24 cellular contexts compared by ENCODE assay signal in genomic region chr7:157445956-157446295, GRCh38.
A peak's percentile ranks its signal among the peaks of the same experiment; 100 is the strongest.
DNase-seq lines count a peak whose midpoint lies in the region; ATAC-seq, FAIRE-seq and TF ChIP-seq lines count a peak whose summit lies in the region.
"Had no signal": no experiment of that assay in that cellular context is flagged by ENCODE, and none has a peak within 500 bp of the region (broad histone marks: within the 10 kb centered on the region; RNA-seq: fewer than 3 reads in every experiment).

No MANE protein-coding gene starts in this region.

- in situ Hi-C loops in K562 (cut with MboI) = no loop called here

- H3K27me3 ChIP-seq in K562 (ENCODE audit: control insufficient read depth in 2 of 2, insufficient read depth in 2 of 2, low read length in 2 of 2) = peaks cover 31 to 40% of the 10 kb centered on the region in 2 experiments

- H3K4me2 ChIP-seq in K562 (ENCODE audit: insufficient read depth, low read length) = no peak overlapping the region
- H3K4me2 ChIP-seq: GM23338 had no signal

- no peak overlapping the region for H3K4me3 Mint-ChIP-seq in stimulated activated memory B cell treated with anti-CD40 and anti-IgM and Interleukin-4, amounts not matched to agents 10 μg/mL and 1 μg/mL and 100 μg/mL, for 72 hours
- no peak overlapping the region for H3K4me3 Mint-ChIP-seq in activated naive CD4-positive, alpha-beta T cell treated with anti-CD3 and anti-CD28 coated beads for 36 hours
- no peak overlapping the region for H3K4me3 Mint-ChIP-seq in activated T-helper 1 cell treated with anti-CD3 and anti-CD28 coated beads, Interleukin-12 subunit alpha, Interleukin-12 subunit beta, Interleukin-2, Interleukin-4 antibody, amounts not matched to agents 30 ng/mL and 10 ng/mL and 1 ng/mL, durations not matched to agents 14 hours and 24 hours and 36 hours
- H3K4me3 Mint-ChIP-seq: B cell, CD14-positive monocyte, GM23338 had no signal

- H3K36me3 ChIP-seq in K562 (ENCODE audit: control insufficient read depth, insufficient read depth, low read length) = no peaks in the 10 kb centered on the region

- no peak for FAIRE-seq in K562 (lab: Jason Lieb, UNC)
- FAIRE-seq: A204.1, G401.6, GM12892, RCC 7860 had no signal

- H3K9me1 ChIP-seq in K562 (ENCODE audit: control insufficient read depth, insufficient read depth, low read length) = no peaks in the 10 kb centered on the region

- no peak for TF ChIP-seq CTCF in K562 (IDR thresholded peaks at IDR 0.05 in 2 of 3, conservative IDR thresholded peaks at IDR 0.05 in 1 of 3; ENCODE audit: insufficient read depth in 2 of 3, low read depth in 1 of 3, low read length in 3 of 3)

- peaks cover 3% of the 10 kb centered on the region for H3K9me3 Mint-ChIP-seq in stimulated activated memory B cell treated with anti-CD40 and anti-IgM and Interleukin-4, amounts not matched to agents 10 μg/mL and 1 μg/mL and 100 μg/mL, for 72 hours
- peaks cover 2% of the 10 kb centered on the region for H3K9me3 Mint-ChIP-seq in activated naive CD4-positive, alpha-beta T cell treated with anti-CD3 and anti-CD28 coated beads for 36 hours
- no peaks in the 10 kb centered on the region for H3K9me3 Mint-ChIP-seq in activated T-helper 1 cell treated with anti-CD3 and anti-CD28 coated beads, Interleukin-12 subunit alpha, Interleukin-12 subunit beta, Interleukin-2, Interleukin-4 antibody, amounts not matched to agents 30 ng/mL and 10 ng/mL and 1 ng/mL, durations not matched to agents 14 hours and 24 hours and 36 hours

- H3K27ac ChIP-seq in K562 (ENCODE audit: extremely low read depth, low read depth, low read length) = no peak overlapping the region

- H3K4me1 Mint-ChIP-seq in stimulated activated memory B cell treated with anti-CD40 and anti-IgM and Interleukin-4, amounts not matched to agents 10 μg/mL and 1 μg/mL and 100 μg/mL, for 72 hours = no peaks in the 10 kb centered on the region
- no peaks in the 10 kb centered on the region for H3K4me1 Mint-ChIP-seq in activated naive CD4-positive, alpha-beta T cell treated with anti-CD3 and anti-CD28 coated beads for 36 hours (ENCODE audit: low read depth)
- no peaks in the 10 kb centered on the region for H3K4me1 Mint-ChIP-seq in activated T-helper 1 cell treated with anti-CD3 and anti-CD28 coated beads, Interleukin-12 subunit alpha, Interleukin-12 subunit beta, Interleukin-2, Interleukin-4 antibody, amounts not matched to agents 30 ng/mL and 10 ng/mL and 1 ng/mL, durations not matched to agents 14 hours and 24 hours and 36 hours (ENCODE audit: low read depth)
- H3K4me1 Mint-ChIP-seq: B cell, CD14-positive monocyte, GM23338 had no signal

- CTCF ChIA-PET in K562 (lab: Yijun Ruan, JAX; ENCODE audit: low intra/inter-chr PET ratio) = no interaction called here
- CTCF ChIA-PET in activated naive CD4-positive, alpha-beta T cell treated with anti-CD3 and anti-CD28 coated beads for 36 hours (lab: Charles Lee) = no interaction called here

- intact Hi-C loops in K562 (cut with micrococcal nuclease) = no loop called here
- intact Hi-C loops in activated naive CD4-positive, alpha-beta T cell treated with anti-CD3 and anti-CD28 coated beads for 36 hours (cut with micrococcal nuclease) = no loop called here
- intact Hi-C loops in activated T-helper 1 cell treated with anti-CD3 and anti-CD28 coated beads, Interleukin-12 subunit alpha, Interleukin-12 subunit beta, Interleukin-2, Interleukin-4 antibody, amounts not matched to agents 30 ng/mL and 10 ng/mL and 1 ng/mL, durations not matched to agents 14 hours and 24 hours and 36 hours (cut with micrococcal nuclease) = no loop called here

- ATAC-seq in K562 = peak; percentile 48
- ATAC-seq in stimulated activated memory B cell treated with anti-CD40 and anti-IgM and Interleukin-4, amounts not matched to agents 10 μg/mL and 1 μg/mL and 100 μg/mL, for 72 hours = peak; percentile 27
- ATAC-seq: GM23338 had no signal

- H3K27me3 Mint-ChIP-seq in stimulated activated memory B cell treated with anti-CD40 and anti-IgM and Interleukin-4, amounts not matched to agents 10 μg/mL and 1 μg/mL and 100 μg/mL, for 72 hours = peaks cover 10% of the 10 kb centered on the region
- no peaks in the 10 kb centered on the region for H3K27me3 Mint-ChIP-seq in activated naive CD4-positive, alpha-beta T cell treated with anti-CD3 and anti-CD28 coated beads for 36 hours (ENCODE audit: low read depth)
- peaks cover 4% of the 10 kb centered on the region for H3K27me3 Mint-ChIP-seq in activated T-helper 1 cell treated with anti-CD3 and anti-CD28 coated beads, Interleukin-12 subunit alpha, Interleukin-12 subunit beta, Interleukin-2, Interleukin-4 antibody, amounts not matched to agents 30 ng/mL and 10 ng/mL and 1 ng/mL, durations not matched to agents 14 hours and 24 hours and 36 hours (ENCODE audit: insufficient read depth)

- TF ChIP-seq RAD21 in K562 (CRISPR knock-in tag; conservative IDR thresholded peaks at IDR 0.05 in 1 of 2, IDR thresholded peaks at IDR 0.05 in 1 of 2) = no peak

- H3K4me3 ChIP-seq in K562 = no peak overlapping the region
- H3K4me3 ChIP-seq: GM23338 had no signal

- no peak for TF ChIP-seq POLR2A in K562 (conservative IDR thresholded peaks at IDR 0.05)

- no peaks in the 10 kb centered on the region for H4K20me1 ChIP-seq in K562 (replicated peaks; ENCODE audit: control insufficient read depth, insufficient read depth, low read length)

- peak; percentile 58 for DNase-seq in activated effector memory CD4-positive, alpha-beta T cell treated with anti-CD3 and anti-CD28 coated beads, Interleukin-2, amount 50 U/mL, for 16 hours
- DNase-seq in activated effector memory CD4-positive, alpha-beta T cell treated with Interleukin-2 at 50 U/mL for 16 hours = no peak
- DNase-seq in K562 (ENCODE audit: extremely low read depth in 1 of 4, low spot score in 3 of 4) (no peak), mesenteric fat pad (ENCODE audit: low spot score) (peak; percentile 68), OCI-M1 (lab: John Stamatoyannopoulos, UW) (no peak)
- DNase-seq in activated naive CD4-positive, alpha-beta T cell treated with anti-CD3 and anti-CD28 coated beads for 36 hours = no peak
- no peak for DNase-seq in activated T-helper 1 cell treated with anti-CD3 and anti-CD28 coated beads, Interleukin-12 subunit alpha, Interleukin-12 subunit beta, Interleukin-2, Interleukin-4 antibody, amounts not matched to agents 30 ng/mL and 10 ng/mL and 1 ng/mL, durations not matched to agents 14 hours and 24 hours and 36 hours (ENCODE audit: low spot score)
- DNase-seq: HCEC 1CT, IMR-90, NCI-H1105, NCI-H146, NCI-H2029, NCI-H226, NCI-H524, NCI-H82, SHP77 had no signal

- H3K36me3 Mint-ChIP-seq in stimulated activated memory B cell treated with anti-CD40 and anti-IgM and Interleukin-4, amounts not matched to agents 10 μg/mL and 1 μg/mL and 100 μg/mL, for 72 hours = no peaks in the 10 kb centered on the region
- H3K36me3 Mint-ChIP-seq in activated naive CD4-positive, alpha-beta T cell treated with anti-CD3 and anti-CD28 coated beads for 36 hours (ENCODE audit: low read depth) = no peaks in the 10 kb centered on the region
- H3K36me3 Mint-ChIP-seq in activated T-helper 1 cell treated with anti-CD3 and anti-CD28 coated beads, Interleukin-12 subunit alpha, Interleukin-12 subunit beta, Interleukin-2, Interleukin-4 antibody, amounts not matched to agents 30 ng/mL and 10 ng/mL and 1 ng/mL, durations not matched to agents 14 hours and 24 hours and 36 hours (ENCODE audit: low read depth) = no peaks in the 10 kb centered on the region
- H3K36me3 Mint-ChIP-seq: CD14-positive monocyte had no signal

- H3K4me1 ChIP-seq in K562 (replicated peaks in 1 of 2; ENCODE audit: control insufficient read depth in 2 of 2, insufficient read depth in 2 of 2, low read length in 2 of 2) = peaks cover 0 to 7% of the 10 kb centered on the region in 2 experiments; a peak in 1 of 5 replicates

- H2AFZ ChIP-seq in K562 (ENCODE audit: low read depth, low read length) = no peak overlapping the region
- H2AFZ ChIP-seq: GM23338 had no signal

- no peak overlapping the region for H3K9ac ChIP-seq in K562 (ENCODE audit: insufficient read depth in 1 of 2, low read depth in 2 of 2, low read length in 2 of 2)

- no TSS peak for BruUV-seq in K562 (replicated peaks; lab: Mats Ljungman, UMichigan)

- H3K9me3 ChIP-seq in K562 (replicated peaks; ENCODE audit: control insufficient read depth, insufficient read depth, low read depth, low read length) = no peaks in the 10 kb centered on the region

- no peak for TF ChIP-seq EP300 in K562 (IDR thresholded peaks at IDR 0.05; ENCODE audit: low read length)

- H3K79me2 ChIP-seq in K562 (ENCODE audit: control insufficient read depth, insufficient read depth, low read length) = no peaks in the 10 kb centered on the region

- H3K27ac Mint-ChIP-seq in stimulated activated memory B cell treated with anti-CD40 and anti-IgM and Interleukin-4, amounts not matched to agents 10 μg/mL and 1 μg/mL and 100 μg/mL, for 72 hours = no peak overlapping the region
- H3K27ac Mint-ChIP-seq in activated naive CD4-positive, alpha-beta T cell treated with anti-CD3 and anti-CD28 coated beads for 36 hours = no peak overlapping the region
- no peak overlapping the region for H3K27ac Mint-ChIP-seq in activated T-helper 1 cell treated with anti-CD3 and anti-CD28 coated beads, Interleukin-12 subunit alpha, Interleukin-12 subunit beta, Interleukin-2, Interleukin-4 antibody, amounts not matched to agents 30 ng/mL and 10 ng/mL and 1 ng/mL, durations not matched to agents 14 hours and 24 hours and 36 hours
- H3K27ac Mint-ChIP-seq: B cell, GM23338 had no signal

- POLR2A ChIA-PET in K562 (lab: Yijun Ruan, JAX) = no interaction called here

- WGBS in K562 (ENCODE audit: insufficient coverage, low coverage, missing lambda C conversion rate) = 2% methylated on average over 11 of the region's 11 CpGs

TF ChIP-seq in K562, 482 proteins besides CTCF, POLR2A, EP300 and RAD21 (continues in another document):
- TF ChIP-seq ZSCAN29 (IDR thresholded peaks at IDR 0.05) (no peak), PCBP1 (IDR thresholded peaks at IDR 0.05; ENCODE audit: low read depth, low read length, poor library complexity, severe bottlenecking) (no peak), HBP1 (CRISPR knock-in tag; IDR thresholded peaks at IDR 0.05) (no peak), ZNF146 (CRISPR knock-in tag; IDR thresholded peaks at IDR 0.05; ENCODE audit: unreplicated experiment) (no peak), ZNF583 (CRISPR knock-in tag; IDR thresholded peaks at IDR 0.05) (no peak)

Comparison
In these comparisons a context has a peak if more than half of its experiments do, and no peak if none do; other contexts are left out.
1. DNase-seq: peak in activated effector memory CD4-positive, alpha-beta T cell treated with anti-CD3 and anti-CD28 coated beads, Interleukin-2, amount 50 U/mL, for 16 hours (single experiment) and mesenteric fat pad (single experiment); none in activated effector memory CD4-positive, alpha-beta T cell treated with Interleukin-2 at 50 U/mL for 16 hours (single experiment), K562 (0 of 4), OCI-M1 (single experiment), activated naive CD4-positive, alpha-beta T cell treated with anti-CD3 and anti-CD28 coated beads for 36 hours (single experiment) and activated T-helper 1 cell treated with anti-CD3 and anti-CD28 coated beads, Interleukin-12 subunit alpha, Interleukin-12 subunit beta, Interleukin-2, Interleukin-4 antibody, amounts not matched to agents 30 ng/mL and 10 ng/mL and 1 ng/mL, durations not matched to agents 14 hours and 24 hours and 36 hours (single experiment).